ENCODE assay signal across 7 cellular contexts in the genomic region with DNA sequence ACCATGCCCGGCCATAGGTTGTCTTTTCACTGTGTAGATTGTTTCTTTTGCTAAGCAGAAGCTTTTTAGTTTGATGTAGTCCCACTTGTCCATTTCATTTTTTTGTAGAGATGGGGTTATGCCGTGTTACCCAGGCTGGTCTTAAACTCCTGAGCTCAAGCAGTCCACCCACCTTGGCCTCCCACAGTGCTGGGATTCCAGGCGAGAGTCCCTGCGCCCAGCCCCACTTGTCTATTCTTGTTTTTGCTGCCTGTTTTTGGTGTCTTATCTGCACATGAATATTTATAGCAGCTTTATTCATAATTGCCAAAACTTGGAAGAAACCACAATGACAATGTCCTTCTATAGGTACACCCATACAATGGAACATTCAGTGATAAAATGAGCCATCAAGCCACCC. TPM values are rescaled to one million over a fixed set of nuclear protein-coding genes. Genes with fewer than 3 reads are reported as not detected.
"Had no signal": no experiment of that assay in that cellular context is flagged by ENCODE, and none has a peak within 500 bp of the region (broad histone marks: within the 10 kb centered on the region; RNA-seq: fewer than 3 reads in every experiment).

No MANE protein-coding gene starts in this region.

- ATAC-seq: GM23338, K562 had no signal

- H3K27ac Mint-ChIP-seq: GM23338, H9, HFFc6 had no signal

- H3K4me3 ChIP-seq: GM23338, K562 had no signal

- DNase-seq: H9, HCEC 1CT, HFFc6, IMR-90, KG1 had no signal

- H3K4me3 Mint-ChIP-seq: GM23338, H9, HFFc6 had no signal

RNA-seq across cellular contexts. Expression of gene SBK1, which starts 18.8 kb away (rescaled TPM):
- total RNA-seq: HFFc6 had no signal
